ENCODE assay signal across 1 cellular context in genomic region chr1:162562452-162562828, GRCh38.
TF ChIP-seq lines count a peak whose summit lies in the region.

No MANE protein-coding gene starts in this region.

TF ChIP-seq in HepG2, 621 proteins besides CTCF, POLR2A, EP300 and RAD21 (continued from another document):
- TF ChIP-seq HIC2 (CRISPR knock-in tag; IDR thresholded peaks at IDR 0.05; ENCODE audit: low read depth) (no peak), ZNF543 (CRISPR knock-in tag; IDR thresholded peaks at IDR 0.05) (no peak), CEBPG (CRISPR knock-in tag; IDR thresholded peaks at IDR 0.05) (no peak), ZNF354B (CRISPR knock-in tag; IDR thresholded peaks at IDR 0.05) (no peak), ZNF3 (CRISPR knock-in tag; IDR thresholded peaks at IDR 0.05) (peak; percentile 78; the same call in 1 of the 2 replicates), ZKSCAN8 (CRISPR knock-in tag; IDR thresholded peaks at IDR 0.05; ENCODE audit: borderline replicate concordance) (no peak), HMGA1 (CRISPR knock-in tag; conservative IDR thresholded peaks at IDR 0.05) (no peak), ZSCAN9 (CRISPR knock-in tag; IDR thresholded peaks at IDR 0.05; ENCODE audit: borderline replicate concordance) (no peak), ZNF280B (CRISPR knock-in tag; IDR thresholded peaks at IDR 0.05; ENCODE audit: borderline replicate concordance) (no peak), CREB1 (IDR thresholded peaks at IDR 0.05) (no peak), CREB1 (CRISPR knock-in tag; IDR thresholded peaks at IDR 0.05) (peak; percentile 35; the same call in 1 of the 2 replicates), SAP130 (CRISPR knock-in tag; IDR thresholded peaks at IDR 0.05; ENCODE audit: low read depth) (peak; percentile 55; the same call in 1 of the 2 replicates), NCOR1 (IDR thresholded peaks at IDR 0.05; ENCODE audit: borderline replicate concordance, low read length) (0 out of 2 replicates have a peak, but pooled peaks have one; percentile 35), ZFP62 (CRISPR knock-in tag; IDR thresholded peaks at IDR 0.05) (no peak), HNRNPH1 (optimal IDR thresholded peaks at IDR 0.05; ENCODE audit: low read depth, low read length) (no peak), ZNF280D (CRISPR knock-in tag; IDR thresholded peaks at IDR 0.05) (no peak), ZNF441 (CRISPR knock-in tag; IDR thresholded peaks at IDR 0.05; ENCODE audit: borderline replicate concordance) (no peak), HNF4A (CRISPR knock-in tag; IDR thresholded peaks at IDR 0.05) (peak; percentile 68), NFE2L2 (IDR thresholded peaks at IDR 0.05; ENCODE audit: low read length) (no peak), RBAK (CRISPR knock-in tag; IDR thresholded peaks at IDR 0.05) (no peak), ZNF501 (CRISPR knock-in tag; IDR thresholded peaks at IDR 0.05) (no peak), AGO2 (optimal IDR thresholded peaks at IDR 0.05; ENCODE audit: low read depth, low read length) (no peak), ZBTB38 (CRISPR knock-in tag; IDR thresholded peaks at IDR 0.05) (no peak), KMT2B (CRISPR knock-in tag; IDR thresholded peaks at IDR 0.05) (no peak), BRD4 (CRISPR knock-in tag; IDR thresholded peaks at IDR 0.05) (no peak), ISL2 (CRISPR knock-in tag; IDR thresholded peaks at IDR 0.05) (no peak), ZNF737 (CRISPR knock-in tag; IDR thresholded peaks at IDR 0.05; ENCODE audit: borderline replicate concordance) (no peak)
- TF ChIP-seq, protein P1, sequence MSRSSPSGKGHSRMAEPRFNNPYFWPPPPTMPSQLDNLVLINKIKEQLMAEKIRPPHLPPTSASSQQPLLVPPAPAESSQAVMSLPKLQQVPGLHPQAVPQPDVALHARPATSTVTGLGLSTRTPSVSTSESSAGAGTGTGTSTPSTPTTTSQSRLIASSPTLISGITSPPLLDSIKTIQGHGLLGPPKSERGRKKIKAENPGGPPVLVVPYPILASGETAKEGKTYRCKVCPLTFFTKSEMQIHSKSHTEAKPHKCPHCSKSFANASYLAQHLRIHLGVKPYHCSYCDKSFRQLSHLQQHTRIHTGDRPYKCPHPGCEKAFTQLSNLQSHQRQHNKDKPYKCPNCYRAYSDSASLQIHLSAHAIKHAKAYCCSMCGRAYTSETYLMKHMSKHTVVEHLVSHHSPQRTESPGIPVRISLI (CRISPR knock-in tag; IDR thresholded peaks at IDR 0.05; ENCODE audit: borderline replicate concordance): no peak
- TF ChIP-seq, protein P2, sequence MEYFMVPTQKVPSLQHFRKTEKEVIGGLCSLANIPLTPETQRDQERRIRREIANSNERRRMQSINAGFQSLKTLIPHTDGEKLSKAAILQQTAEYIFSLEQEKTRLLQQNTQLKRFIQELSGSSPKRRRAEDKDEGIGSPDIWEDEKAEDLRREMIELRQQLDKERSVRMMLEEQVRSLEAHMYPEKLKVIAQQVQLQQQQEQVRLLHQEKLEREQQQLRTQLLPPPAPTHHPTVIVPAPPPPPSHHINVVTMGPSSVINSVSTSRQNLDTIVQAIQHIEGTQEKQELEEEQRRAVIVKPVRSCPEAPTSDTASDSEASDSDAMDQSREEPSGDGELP (IDR thresholded peaks at IDR 0.05; ENCODE audit: borderline replicate concordance, low read depth): peak; percentile 72; the same call in 1 of the 2 replicates
- TF ChIP-seq, protein P3, sequence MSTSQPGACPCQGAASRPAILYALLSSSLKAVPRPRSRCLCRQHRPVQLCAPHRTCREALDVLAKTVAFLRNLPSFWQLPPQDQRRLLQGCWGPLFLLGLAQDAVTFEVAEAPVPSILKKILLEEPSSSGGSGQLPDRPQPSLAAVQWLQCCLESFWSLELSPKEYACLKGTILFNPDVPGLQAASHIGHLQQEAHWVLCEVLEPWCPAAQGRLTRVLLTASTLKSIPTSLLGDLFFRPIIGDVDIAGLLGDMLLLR (CRISPR knock-in tag; IDR thresholded peaks at IDR 0.05): no peak
- TF ChIP-seq, protein P4, sequence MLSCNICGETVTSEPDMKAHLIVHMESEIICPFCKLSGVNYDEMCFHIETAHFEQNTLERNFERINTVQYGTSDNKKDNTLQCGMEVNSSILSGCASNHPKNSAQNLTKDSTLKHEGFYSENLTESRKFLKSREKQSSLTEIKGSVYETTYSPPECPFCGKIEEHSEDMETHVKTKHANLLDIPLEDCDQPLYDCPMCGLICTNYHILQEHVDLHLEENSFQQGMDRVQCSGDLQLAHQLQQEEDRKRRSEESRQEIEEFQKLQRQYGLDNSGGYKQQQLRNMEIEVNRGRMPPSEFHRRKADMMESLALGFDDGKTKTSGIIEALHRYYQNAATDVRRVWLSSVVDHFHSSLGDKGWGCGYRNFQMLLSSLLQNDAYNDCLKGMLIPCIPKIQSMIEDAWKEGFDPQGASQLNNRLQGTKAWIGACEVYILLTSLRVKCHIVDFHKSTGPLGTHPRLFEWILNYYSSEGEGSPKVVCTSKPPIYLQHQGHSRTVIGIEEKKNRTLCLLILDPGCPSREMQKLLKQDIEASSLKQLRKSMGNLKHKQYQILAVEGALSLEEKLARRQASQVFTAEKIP (CRISPR knock-in tag; IDR thresholded peaks at IDR 0.05; ENCODE audit: borderline replicate concordance): no peak
- TF ChIP-seq, protein P5, sequence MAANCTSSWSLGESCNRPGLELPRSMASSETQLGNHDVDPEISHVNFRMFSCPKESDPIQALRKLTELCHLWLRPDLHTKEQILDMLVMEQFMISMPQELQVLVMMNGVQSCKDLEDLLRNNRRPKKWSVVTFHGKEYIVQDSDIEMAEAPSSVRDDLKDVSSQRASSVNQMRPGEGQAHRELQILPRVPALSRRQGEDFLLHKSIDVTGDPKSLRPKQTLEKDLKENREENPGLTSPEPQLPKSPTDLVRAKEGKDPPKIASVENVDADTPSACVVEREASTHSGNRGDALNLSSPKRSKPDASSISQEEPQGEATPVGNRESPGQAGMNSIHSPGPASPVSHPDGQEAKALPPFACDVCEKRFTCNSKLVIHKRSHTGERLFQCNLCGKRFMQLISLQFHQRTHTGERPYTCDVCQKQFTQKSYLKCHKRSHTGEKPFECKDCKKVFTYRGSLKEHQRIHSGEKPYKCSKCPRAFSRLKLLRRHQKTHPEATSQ (CRISPR knock-in tag; IDR thresholded peaks at IDR 0.05; ENCODE audit: borderline replicate concordance): no peak
- TF ChIP-seq, protein P6, sequence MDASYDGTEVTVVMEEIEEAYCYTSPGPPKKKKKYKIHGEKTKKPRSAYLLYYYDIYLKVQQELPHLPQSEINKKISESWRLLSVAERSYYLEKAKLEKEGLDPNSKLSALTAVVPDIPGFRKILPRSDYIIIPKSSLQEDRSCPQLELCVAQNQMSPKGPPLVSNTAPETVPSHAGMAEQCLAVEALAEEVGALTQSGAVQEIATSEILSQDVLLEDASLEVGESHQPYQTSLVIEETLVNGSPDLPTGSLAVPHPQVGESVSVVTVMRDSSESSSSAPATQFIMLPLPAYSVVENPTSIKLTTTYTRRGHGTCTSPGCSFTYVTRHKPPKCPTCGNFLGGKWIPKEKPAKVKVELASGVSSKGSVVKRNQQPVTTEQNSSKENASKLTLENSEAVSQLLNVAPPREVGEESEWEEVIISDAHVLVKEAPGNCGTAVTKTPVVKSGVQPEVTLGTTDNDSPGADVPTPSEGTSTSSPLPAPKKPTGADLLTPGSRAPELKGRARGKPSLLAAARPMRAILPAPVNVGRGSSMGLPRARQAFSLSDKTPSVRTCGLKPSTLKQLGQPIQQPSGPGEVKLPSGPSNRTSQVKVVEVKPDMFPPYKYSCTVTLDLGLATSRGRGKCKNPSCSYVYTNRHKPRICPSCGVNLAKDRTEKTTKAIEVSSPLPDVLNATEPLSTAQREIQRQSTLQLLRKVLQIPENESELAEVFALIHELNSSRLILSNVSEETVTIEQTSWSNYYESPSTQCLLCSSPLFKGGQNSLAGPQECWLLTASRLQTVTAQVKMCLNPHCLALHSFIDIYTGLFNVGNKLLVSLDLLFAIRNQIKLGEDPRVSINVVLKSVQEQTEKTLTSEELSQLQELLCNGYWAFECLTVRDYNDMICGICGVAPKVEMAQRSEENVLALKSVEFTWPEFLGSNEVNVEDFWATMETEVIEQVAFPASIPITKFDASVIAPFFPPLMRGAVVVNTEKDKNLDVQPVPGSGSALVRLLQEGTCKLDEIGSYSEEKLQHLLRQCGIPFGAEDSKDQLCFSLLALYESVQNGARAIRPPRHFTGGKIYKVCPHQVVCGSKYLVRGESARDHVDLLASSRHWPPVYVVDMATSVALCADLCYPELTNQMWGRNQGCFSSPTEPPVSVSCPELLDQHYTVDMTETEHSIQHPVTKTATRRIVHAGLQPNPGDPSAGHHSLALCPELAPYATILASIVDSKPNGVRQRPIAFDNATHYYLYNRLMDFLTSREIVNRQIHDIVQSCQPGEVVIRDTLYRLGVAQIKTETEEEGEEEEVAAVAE (CRISPR knock-in tag; IDR thresholded peaks at IDR 0.05; ENCODE audit: borderline replicate concordance): no peak
